In the genomic region with DNA sequence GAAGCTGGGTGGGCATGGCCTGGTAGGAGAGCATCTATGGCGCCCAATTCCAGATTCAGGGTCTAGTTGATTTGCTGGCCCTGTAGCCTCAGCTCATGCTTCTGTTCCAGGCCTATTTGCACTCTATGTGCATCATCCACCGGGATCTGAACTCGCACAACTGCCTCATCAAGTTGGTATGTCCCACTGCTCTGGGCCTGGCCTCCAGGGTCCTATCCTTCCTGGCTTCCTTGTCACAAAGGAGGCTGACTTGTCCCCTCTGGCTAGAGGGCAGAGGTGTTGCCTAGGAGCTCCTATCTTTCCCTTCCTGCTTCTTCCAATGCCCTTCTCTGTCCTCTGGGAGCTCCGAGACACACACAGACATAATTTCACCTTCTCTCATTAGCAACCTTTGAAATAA, we compare ENCODE assay signal across 18 cellular contexts. TPM values are rescaled to one million over a fixed set of nuclear protein-coding genes. Genes with fewer than 3 reads are reported as not detected.
A peak's percentile ranks its signal among the peaks of the same experiment; 100 is the strongest.
DNase-seq lines count a peak whose midpoint lies in the region; ATAC-seq, FAIRE-seq and TF ChIP-seq lines count a peak whose summit lies in the region.
"Had no signal": no experiment of that assay in that cellular context is flagged by ENCODE, and none has a peak within 500 bp of the region (broad histone marks: within the 10 kb centered on the region; RNA-seq: fewer than 3 reads in every experiment).

No MANE protein-coding gene starts in this region.

- no peaks in the 10 kb centered on the region for H3K79me2 ChIP-seq in PC-9 (ENCODE audit: low read depth)

- H3K9me2 ChIP-seq in PC-9 (ENCODE audit: insufficient read depth): no peaks in the 10 kb centered on the region

- no peak overlapping the region for H3K4me3 Mint-ChIP-seq in activated naive CD4-positive, alpha-beta T cell treated with anti-CD3 and anti-CD28 coated beads, Interleukin-2, amount 10 ng/mL, durations not matched to agents 7 days and 5 days
- H3K4me3 Mint-ChIP-seq in activated naive CD4-positive, alpha-beta T cell treated with anti-CD3 and anti-CD28 coated beads for 36 hours: no peak overlapping the region
- H3K4me3 Mint-ChIP-seq in stimulated activated memory B cell treated with anti-CD40 and anti-IgM and Interleukin-4, amounts not matched to agents 10 μg/mL and 1 μg/mL and 100 μg/mL, for 72 hours: no peak overlapping the region
- H3K4me3 Mint-ChIP-seq: neural crest cell had no signal

- H4K20me1 ChIP-seq in PC-9 (ENCODE audit: insufficient read depth): no peaks in the 10 kb centered on the region

- H3K9ac ChIP-seq in kidney (ENCODE audit: low read length in 2 of 2): peak overlapping the region in 1 of 2 donors; percentile 30

- H3K36me3 Mint-ChIP-seq in activated naive CD4-positive, alpha-beta T cell treated with anti-CD3 and anti-CD28 coated beads, Interleukin-2, amount 10 ng/mL, durations not matched to agents 7 days and 5 days: peaks cover 70% of the 10 kb centered on the region
- peaks cover 52% of the 10 kb centered on the region for H3K36me3 Mint-ChIP-seq in activated naive CD4-positive, alpha-beta T cell treated with anti-CD3 and anti-CD28 coated beads for 36 hours (ENCODE audit: low read depth)
- H3K36me3 Mint-ChIP-seq in stimulated activated memory B cell treated with anti-CD40 and anti-IgM and Interleukin-4, amounts not matched to agents 10 μg/mL and 1 μg/mL and 100 μg/mL, for 72 hours: peaks cover 48% of the 10 kb centered on the region

- intact Hi-C loops in activated naive CD4-positive, alpha-beta T cell treated with anti-CD3 and anti-CD28 coated beads for 36 hours (cut with micrococcal nuclease): loop anchor here (10.0 kb wide), 1 partner anchor 326 kb away; no protein-coding TSS in a partner anchor
- intact Hi-C loops in PC-9 (cut with micrococcal nuclease; ENCODE audit: unreplicated experiment) (no loop called here), kidney (cut with DNase I) (no loop called here), sigmoid colon (cut with DNase I) (loop anchor here (5.0 kb wide), 1 partner anchor 59 kb away; a partner anchor contains a TSS)

- H3K4me1 ChIP-seq in PC-9 (replicated peaks; ENCODE audit: insufficient read depth) (peaks cover 48% of the 10 kb centered on the region), kidney (ENCODE audit: control insufficient read depth in 1 of 2, insufficient read depth in 1 of 2, low read depth in 1 of 2, low read length in 2 of 2) (peaks cover 23 to 24% of the 10 kb centered on the region in 2 donors), sigmoid colon (peaks cover 0 to 5% (median 0%) of the 10 kb centered on the region in 4 donors)

- H3K27me3 Mint-ChIP-seq in activated naive CD4-positive, alpha-beta T cell treated with anti-CD3 and anti-CD28 coated beads, Interleukin-2, amount 10 ng/mL, durations not matched to agents 7 days and 5 days: no peaks in the 10 kb centered on the region
- H3K27me3 Mint-ChIP-seq in activated naive CD4-positive, alpha-beta T cell treated with anti-CD3 and anti-CD28 coated beads for 36 hours (ENCODE audit: low read depth): no peaks in the 10 kb centered on the region
- H3K27me3 Mint-ChIP-seq in stimulated activated memory B cell treated with anti-CD40 and anti-IgM and Interleukin-4, amounts not matched to agents 10 μg/mL and 1 μg/mL and 100 μg/mL, for 72 hours: no peaks in the 10 kb centered on the region

- no peak for FAIRE-seq in kidney (lab: Jason Lieb, UNC)
- FAIRE-seq: K562 had no signal

- H3K27ac Mint-ChIP-seq in activated naive CD4-positive, alpha-beta T cell treated with anti-CD3 and anti-CD28 coated beads, Interleukin-2, amount 10 ng/mL, durations not matched to agents 7 days and 5 days: peak overlapping the region; percentile 61
- no peak overlapping the region for H3K27ac Mint-ChIP-seq in activated naive CD4-positive, alpha-beta T cell treated with anti-CD3 and anti-CD28 coated beads for 36 hours
- peak overlapping the region; percentile 48 for H3K27ac Mint-ChIP-seq in stimulated activated memory B cell treated with anti-CD40 and anti-IgM and Interleukin-4, amounts not matched to agents 10 μg/mL and 1 μg/mL and 100 μg/mL, for 72 hours

- H3F3A ChIP-seq in PC-9 (ENCODE audit: insufficient read depth, low read depth): peaks cover 28% of the 10 kb centered on the region; the same call in 1 of the 2 replicates

- no peaks in the 10 kb centered on the region for H3K27me3 ChIP-seq in PC-9 (ENCODE audit: insufficient read depth, low read depth)
- no peaks in the 10 kb centered on the region for H3K27me3 ChIP-seq in sigmoid colon
- H3K27me3 ChIP-seq: Peyer's patch, upper lobe of right lung had no signal

- H3K36me3 ChIP-seq in PC-9 (ENCODE audit: low read depth) (no peaks in the 10 kb centered on the region), kidney (ENCODE audit: control insufficient read depth in 1 of 2, insufficient read depth in 2 of 2, low read length in 2 of 2) (peaks cover 20 to 35% of the 10 kb centered on the region in 2 donors), sigmoid colon (peaks cover 6 to 65% (median 23%) of the 10 kb centered on the region in 4 donors)

- H3K4me3 ChIP-seq in PC-9 (no peak overlapping the region), kidney (ENCODE audit: low read length in 2 of 2) (no peak overlapping the region), sigmoid colon (no peak overlapping the region)
- H3K4me3 ChIP-seq: K562, Peyer's patch, upper lobe of right lung had no signal

- no peak overlapping the region for H2AFZ ChIP-seq in PC-9

- no peak for TF ChIP-seq POLR2A in sigmoid colon (IDR thresholded peaks at IDR 0.05)

- H3K9me3 ChIP-seq in PC-9 (ENCODE audit: insufficient read depth, low read depth): no peaks in the 10 kb centered on the region
- H3K9me3 ChIP-seq in kidney (ENCODE audit: control insufficient read depth in 1 of 2, low read length in 2 of 2): no peaks in the 10 kb centered on the region
- no peaks in the 10 kb centered on the region for H3K9me3 ChIP-seq in sigmoid colon
- H3K9me3 ChIP-seq: Peyer's patch, upper lobe of right lung had no signal

- TF ChIP-seq EP300 in sigmoid colon (IDR thresholded peaks at IDR 0.05): no peak

- WGBS in sigmoid colon, 2 donors: 95 to 97% methylated on average over 4 of the region's 4 CpGs

- no peaks in the 10 kb centered on the region for H3K9me3 Mint-ChIP-seq in activated naive CD4-positive, alpha-beta T cell treated with anti-CD3 and anti-CD28 coated beads, Interleukin-2, amount 10 ng/mL, durations not matched to agents 7 days and 5 days
- H3K9me3 Mint-ChIP-seq in activated naive CD4-positive, alpha-beta T cell treated with anti-CD3 and anti-CD28 coated beads for 36 hours: no peaks in the 10 kb centered on the region
- no peaks in the 10 kb centered on the region for H3K9me3 Mint-ChIP-seq in stimulated activated memory B cell treated with anti-CD40 and anti-IgM and Interleukin-4, amounts not matched to agents 10 μg/mL and 1 μg/mL and 100 μg/mL, for 72 hours
- H3K9me3 Mint-ChIP-seq: neural crest cell had no signal

- TF ChIP-seq CTCF in PC-9 (conservative IDR thresholded peaks at IDR 0.05) (no peak), kidney (IDR thresholded peaks at IDR 0.05; ENCODE audit: borderline replicate concordance, extremely low read depth, insufficient read depth) (no peak), sigmoid colon (IDR thresholded peaks at IDR 0.05) (no peak)

- ATAC-seq in stimulated activated memory B cell treated with anti-CD40 and anti-IgM and Interleukin-4, amounts not matched to agents 10 μg/mL and 1 μg/mL and 100 μg/mL, for 72 hours: no peak
- ATAC-seq: K562, upper lobe of right lung had no signal

- peaks cover 25% of the 10 kb centered on the region for H3K4me1 Mint-ChIP-seq in activated naive CD4-positive, alpha-beta T cell treated with anti-CD3 and anti-CD28 coated beads, Interleukin-2, amount 10 ng/mL, durations not matched to agents 7 days and 5 days
- peaks cover 46% of the 10 kb centered on the region for H3K4me1 Mint-ChIP-seq in activated naive CD4-positive, alpha-beta T cell treated with anti-CD3 and anti-CD28 coated beads for 36 hours (ENCODE audit: low read depth)
- no peaks in the 10 kb centered on the region for H3K4me1 Mint-ChIP-seq in stimulated activated memory B cell treated with anti-CD40 and anti-IgM and Interleukin-4, amounts not matched to agents 10 μg/mL and 1 μg/mL and 100 μg/mL, for 72 hours
- H3K4me1 Mint-ChIP-seq: neural crest cell had no signal

- H3K27ac ChIP-seq in PC-9 (peak overlapping the region; percentile 50), kidney (ENCODE audit: low read depth in 2 of 2, low read length in 2 of 2) (peak overlapping the region; percentile 66 to 77), sigmoid colon (no peak overlapping the region)
- H3K27ac ChIP-seq: Peyer's patch, upper lobe of right lung, WERI-Rb-1 had no signal

- no peak for DNase-seq in activated naive CD4-positive, alpha-beta T cell treated with anti-CD3 and anti-CD28 coated beads, Interleukin-2, amount 10 ng/mL, durations not matched to agents 7 days and 5 days
- DNase-seq in activated naive CD4-positive, alpha-beta T cell treated with anti-CD3 and anti-CD28 coated beads for 36 hours: no peak
- DNase-seq in PC-9 (peak in 1 of 2 experiments; percentile 66), kidney (no peak), sigmoid colon (no peak), NCI-H2227 treated with DMSO at 0.1 percent for 48 hours (lab: John Stamatoyannopoulos, UW) (no peak)
- DNase-seq in stimulated activated CD4-positive, alpha-beta T cell treated with anti-CD3 and anti-CD28 coated beads, Interleukin-2, amount 100 ng/mL, for 48 hours: no peak
- DNase-seq: Calu3; foreskin fibroblast; NCI-H1048; NCI-H82; Peyer's patch; stimulated activated CD4-positive, alpha-beta T cell treated with anti-CD3 and anti-CD28 coated beads, Interleukin-2, amount 100 ng/mL, for 24 hours; upper lobe of right lung; WERI-Rb-1 had no signal

- peak overlapping the region; percentile 20; the same call in 1 of the 2 replicates for H3K4me2 ChIP-seq in PC-9

- CTCF ChIA-PET in activated naive CD4-positive, alpha-beta T cell treated with anti-CD3 and anti-CD28 coated beads, Interleukin-2, amount 10 ng/mL, durations not matched to agents 7 days and 5 days (lab: Charles Lee): interaction anchor here (1.6 to 4.6 kb wide), 6 partner anchors 15 to 163 kb away, joined by 4 to 47 read pairs (median 9); a partner anchor contains a TSS
- CTCF ChIA-PET in activated naive CD4-positive, alpha-beta T cell treated with anti-CD3 and anti-CD28 coated beads for 36 hours (lab: Charles Lee): interaction anchor here (1.1 to 4.9 kb wide), 3 partner anchors 42 to 163 kb away, joined by 6 to 59 read pairs (median 11); a partner anchor contains a TSS
- CTCF ChIA-PET in PC-9 (lab: Charles Lee): interaction anchor here (0.5 to 1.0 kb wide), 3 partner anchors 22 to 58 kb away, joined by 3 to 4 read pairs (median 4); no protein-coding TSS in a partner anchor

- POLR2A ChIA-PET in PC-9 (lab: Charles Lee; ENCODE audit: unreplicated experiment): interaction anchor here (0.6 kb wide), 1 partner anchor 42 kb away, joined by 5 read pairs; no protein-coding TSS in a partner anchor

- BruUV-seq in PC-9 (replicated peaks; lab: Mats Ljungman, UMichigan): no TSS peak

RNA-seq across cellular contexts. Expression of a gene that starts 21.3 kb away (rescaled TPM):
- 10 to 100 TPM; 27.4 to 28.6 TPM for total RNA-seq in activated naive CD4-positive, alpha-beta T cell treated with anti-CD3 and anti-CD28 coated beads for 36 hours
- total RNA-seq in PC-9 (2021): 15.7 and 17.4 TPM in 2 replicates
- total RNA-seq in kidney: 42.7 TPM
- 21.4 TPM for polyA plus RNA-seq in kidney (ENCODE audit: insufficient read depth, low read depth, low replicate concordance)
- 10 to 100 TPM; 32.4 to 55.0 (median 50.3) TPM for total RNA-seq in sigmoid colon
- 10 to 100 TPM in 1 of 3 donors, 1 to 10 TPM in 2; 5.8 to 87.6 (median 6.0) TPM for polyA plus RNA-seq in sigmoid colon

RNA-seq across cellular contexts. Expression of a gene that starts 58.9 kb away (rescaled TPM):
- total RNA-seq in activated naive CD4-positive, alpha-beta T cell treated with anti-CD3 and anti-CD28 coated beads for 36 hours: 10 to 100 TPM; 50.8 to 50.9 TPM
- total RNA-seq in PC-9 (2021) (32.8 and 42.5 TPM in 2 replicates), kidney (48.2 TPM), sigmoid colon (10 to 100 TPM; 10.3 to 20.8 (median 14.0) TPM)
- polyA plus RNA-seq in kidney (ENCODE audit: insufficient read depth, low read depth, low replicate concordance) (20.3 TPM), sigmoid colon (10 to 100 TPM; 31.9 to 58.7 (median 39.0) TPM)

Comparison
In these comparisons a context has a peak if more than half of its experiments do, and no peak if none do; other contexts are left out.
1. H3K27ac ChIP-seq: peak in PC-9 (single experiment) and kidney (2 of 2); none in sigmoid colon (0 of 4).
2. intact Hi-C loops: an anchor here in activated naive CD4-positive, alpha-beta T cell treated with anti-CD3 and anti-CD28 coated beads for 36 hours (10.0 kb wide) and sigmoid colon (5.0 kb wide); none called in PC-9 and kidney.